24 cellular contexts compared by ENCODE assay signal in genomic region chr5:90263102-90263501, GRCh38.
"Had no signal": no experiment of that assay in that cellular context is flagged by ENCODE, and none has a peak within 500 bp of the region (broad histone marks: within the 10 kb centered on the region; RNA-seq: fewer than 3 reads in every experiment).

No MANE protein-coding gene starts in this region.

- H2AFZ ChIP-seq: hepatocyte had no signal

- H3K36me3 Mint-ChIP-seq: memory B cell; natural killer cell treated with Interleukin-12 subunit alpha and Interleukin-12 subunit beta and Interleukin-15 and Interleukin-18, amount 100 ng/mL, for 72 hours had no signal

- H3K27ac Mint-ChIP-seq: memory B cell; natural killer cell treated with Interleukin-12 subunit alpha and Interleukin-12 subunit beta and Interleukin-15 and Interleukin-18, amount 100 ng/mL, for 72 hours had no signal

- DNase-seq: colonic mucosa; dermis blood vessel endothelial cell; erythroblast; foreskin keratinocyte; kidney; left cardiac atrium; left ventricle myocardium inferior; lower lobe of right lung; midbrain; posterior cingulate gyrus; sigmoid colon; stimulated activated CD4-positive, alpha-beta T cell treated with anti-CD3 and anti-CD28 coated beads, Interleukin-2, amount 100 ng/mL, for 24 hours; stimulated activated CD4-positive, alpha-beta T cell treated with anti-CD3 and anti-CD28 coated beads, Interleukin-4, amount 100 ng/mL, for 4 hours; stimulated activated naive CD4-positive, alpha-beta T cell; stomach; substantia nigra; upper lobe of left lung had no signal

- H3K27ac ChIP-seq: colonic mucosa, foreskin keratinocyte, hepatocyte, left ventricle myocardium inferior, lower lobe of right lung, neutrophil, right atrium auricular region, sigmoid colon, skin epidermis, stomach, upper lobe of left lung, vagina had no signal

- ATAC-seq: foreskin keratinocyte; left cardiac atrium; lower lobe of right lung; natural killer cell treated with Interleukin-12 subunit alpha and Interleukin-12 subunit beta and Interleukin-15 and Interleukin-18, amount 100 ng/mL, for 72 hours had no signal

- H3K27me3 ChIP-seq: colonic mucosa, foreskin keratinocyte, hepatocyte, neutrophil, right atrium auricular region, sigmoid colon, stomach, upper lobe of left lung, vagina had no signal

- H3K4me1 ChIP-seq: colonic mucosa, foreskin keratinocyte, lower lobe of right lung, vagina had no signal

- H3K4me2 ChIP-seq: hepatocyte had no signal

- H3K9me3 ChIP-seq: colonic mucosa, left ventricle myocardium inferior, lower lobe of right lung, neutrophil, right atrium auricular region, sigmoid colon, stomach, upper lobe of left lung, vagina had no signal

- H3K4me3 Mint-ChIP-seq: memory B cell; natural killer cell treated with Interleukin-12 subunit alpha and Interleukin-12 subunit beta and Interleukin-15 and Interleukin-18, amount 100 ng/mL, for 72 hours had no signal

- H3K4me3 ChIP-seq: colonic mucosa, hepatocyte, left ventricle myocardium inferior, lower lobe of right lung, right atrium auricular region, sigmoid colon, skin epidermis, stomach, upper lobe of left lung, vagina had no signal

- H3K9me3 Mint-ChIP-seq: memory B cell; natural killer cell treated with Interleukin-12 subunit alpha and Interleukin-12 subunit beta and Interleukin-15 and Interleukin-18, amount 100 ng/mL, for 72 hours had no signal

- H3K79me2 ChIP-seq: hepatocyte had no signal

- H3K4me1 Mint-ChIP-seq: memory B cell had no signal

- H3K36me3 ChIP-seq: colonic mucosa, left ventricle myocardium inferior, lower lobe of right lung, neutrophil, right atrium auricular region, sigmoid colon, stomach, upper lobe of left lung, vagina had no signal
